Comparison of ENCODE assay signal across 12 cellular contexts in the genomic region with DNA sequence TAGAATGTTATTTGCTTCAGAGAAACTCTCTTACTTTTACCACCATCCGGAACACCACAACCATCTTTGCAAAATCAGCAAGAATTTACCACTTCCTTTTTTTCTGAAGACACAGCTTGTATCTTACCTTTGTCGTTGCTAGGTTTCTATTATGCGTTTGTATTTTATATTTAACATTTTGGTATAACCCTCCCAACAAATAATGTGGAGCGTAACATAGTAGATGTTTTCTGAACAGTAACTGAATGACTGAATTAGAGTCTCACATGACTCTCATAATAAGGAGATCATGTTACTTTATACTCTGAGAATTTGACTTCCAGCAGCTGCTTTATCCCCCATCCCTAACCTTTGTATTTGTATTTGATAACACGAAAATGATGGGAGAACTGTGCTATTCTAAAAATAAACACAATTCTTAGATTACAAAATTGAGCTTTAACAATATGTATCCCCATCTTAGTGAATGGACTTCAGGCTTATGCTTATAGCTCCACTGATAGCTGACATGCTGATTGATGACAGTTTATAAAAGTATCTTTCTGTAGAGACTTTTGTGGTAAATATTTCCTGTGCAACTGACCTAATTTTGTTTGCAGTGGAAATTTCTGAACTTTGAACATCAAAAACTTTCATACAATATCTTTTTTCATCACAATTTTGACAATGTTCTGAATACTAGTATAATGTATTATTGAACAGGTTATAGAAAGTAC. TPM values are rescaled to one million over a fixed set of nuclear protein-coding genes. Genes with fewer than 3 reads are reported as not detected.
DNase-seq lines count a peak whose midpoint lies in the region; ATAC-seq and TF ChIP-seq lines count a peak whose summit lies in the region.
"Had no signal": no experiment of that assay in that cellular context is flagged by ENCODE, and none has a peak within 500 bp of the region (broad histone marks: within the 10 kb centered on the region; RNA-seq: fewer than 3 reads in every experiment).

No MANE protein-coding gene starts in this region.

- H3K9ac ChIP-seq in SU-DHL-6 (ENCODE audit: low read length) (0 out of 2 replicates have a peak overlapping the region, but pooled peaks have one; percentile 4), mucosa of rectum (ENCODE audit: low read depth in 1 of 2, low read length in 2 of 2) (no peak overlapping the region), PC-3 (ENCODE audit: low read length) (no peak overlapping the region)

- DNase-seq in DMS153 treated with DMSO at 0.1 percent for 48 hours (lab: John Stamatoyannopoulos, UW; ENCODE audit: unreplicated experiment) (no peak), NCI-H1048 (lab: John Stamatoyannopoulos, UW) (no peak), PC-3 (no peak)
- DNase-seq: activated CD4-positive, alpha-beta T cell treated with anti-CD3 and anti-CD28 coated beads, Interleukin-2, amount 50 U/mL, for 1 hour had no signal

- H3K4me1 ChIP-seq in mucosa of rectum (ENCODE audit: control insufficient read depth in 2 of 2, insufficient read depth in 2 of 2, low read length in 2 of 2), result no peaks in the 10 kb centered on the region
- no peaks in the 10 kb centered on the region for H3K4me1 ChIP-seq in PC-3 (ENCODE audit: insufficient read depth, low read length)

- peak; percentile 63 for ATAC-seq in GM18511 (IDR thresholded peaks at IDR 0.05; ENCODE audit: unreplicated experiment)
- ATAC-seq in HG03175 (IDR thresholded peaks at IDR 0.05; ENCODE audit: unreplicated experiment), result peak; percentile 85
- no peak for ATAC-seq in PC-3
- no peak for ATAC-seq in HG03045 (IDR thresholded peaks at IDR 0.05; ENCODE audit: unreplicated experiment)

- H4K20me1 ChIP-seq in SU-DHL-6 (ENCODE audit: low read depth, low read length) (no peaks in the 10 kb centered on the region), PC-3 (ENCODE audit: low read length) (no peaks in the 10 kb centered on the region)

- H3K4me2 ChIP-seq in SU-DHL-6 (ENCODE audit: low read depth, low read length, poor library complexity, severe bottlenecking), result peak overlapping the region; percentile 64
- H3K4me2 ChIP-seq in PC-3 (ENCODE audit: low read length), result no peak overlapping the region

- H3K9me3 ChIP-seq in SU-DHL-6 (ENCODE audit: insufficient read depth, low read length) (no peaks in the 10 kb centered on the region), mucosa of rectum (ENCODE audit: control insufficient read depth in 2 of 2, low read length in 2 of 2) (no peaks in the 10 kb centered on the region), PC-3 (ENCODE audit: low read length) (no peaks in the 10 kb centered on the region)

- no peaks in the 10 kb centered on the region for H3K9me2 ChIP-seq in SU-DHL-6 (replicated peaks; ENCODE audit: insufficient read depth, low read length)
- no peaks in the 10 kb centered on the region for H3K9me2 ChIP-seq in PC-3 (replicated peaks; ENCODE audit: low read length)

- no TSS peak for BruUV-seq in PC-3 (replicated peaks; lab: Mats Ljungman, UMichigan)

- intact Hi-C loops in PC-3 (cut with micrococcal nuclease), result no loop called here

- peak overlapping the region; percentile 17 for H3K4me3 ChIP-seq in SU-DHL-6 (ENCODE audit: insufficient read depth, low read length, poor library complexity, severe bottlenecking)
- H3K4me3 ChIP-seq in mucosa of rectum (ENCODE audit: low read length in 2 of 2), result no peak overlapping the region
- no peak overlapping the region for H3K4me3 ChIP-seq in PC-3 (ENCODE audit: low read length)
- H3K4me3 ChIP-seq: skin epidermis had no signal

- H2AFZ ChIP-seq in SU-DHL-6 (ENCODE audit: low read depth, low read length, severe bottlenecking) (no peak overlapping the region), PC-3 (ENCODE audit: low read length) (no peak overlapping the region)

- 0 out of 2 replicates have a peak, but pooled peaks cover 6% of the 10 kb centered on the region for H3F3A ChIP-seq in SU-DHL-6 (ENCODE audit: insufficient read depth)
- H3F3A ChIP-seq in PC-3 (ENCODE audit: low read length, unreplicated experiment), result no peaks in the 10 kb centered on the region

- CTCF ChIA-PET in PC-3 (lab: Charles Lee), result no interaction called here

- H3K36me3 ChIP-seq in SU-DHL-6 (ENCODE audit: low read length) (no peaks in the 10 kb centered on the region), mucosa of rectum (ENCODE audit: control insufficient read depth in 2 of 2, insufficient read depth in 2 of 2, low read length in 2 of 2) (no peaks in the 10 kb centered on the region), PC-3 (ENCODE audit: low read depth, low read length) (no peaks in the 10 kb centered on the region)

- POLR2A ChIA-PET in PC-3 (lab: Charles Lee; ENCODE audit: unreplicated experiment), result no interaction called here

- H3K79me2 ChIP-seq in SU-DHL-6 (ENCODE audit: insufficient read depth, low read length), result no peaks in the 10 kb centered on the region
- no peaks in the 10 kb centered on the region for H3K79me2 ChIP-seq in PC-3 (ENCODE audit: low read length)

- peak overlapping the region; percentile 75 for H3K27ac ChIP-seq in SU-DHL-6 (ENCODE audit: low read depth, low read length)
- peak overlapping the region; percentile 47 to 48 for H3K27ac ChIP-seq in mucosa of rectum (ENCODE audit: low read depth in 2 of 2, low read length in 2 of 2)
- H3K27ac ChIP-seq in PC-3 (ENCODE audit: low read length), result no peak overlapping the region

- no peaks in the 10 kb centered on the region for H3K27me3 ChIP-seq in SU-DHL-6 (ENCODE audit: low read length)
- no peaks in the 10 kb centered on the region for H3K27me3 ChIP-seq in mucosa of rectum (ENCODE audit: control insufficient read depth in 2 of 2, insufficient read depth in 2 of 2, low read length in 2 of 2)
- no peaks in the 10 kb centered on the region for H3K27me3 ChIP-seq in PC-3 (ENCODE audit: low read length)

- TF ChIP-seq CTCF in SU-DHL-6 (IDR thresholded peaks at IDR 0.05; ENCODE audit: insufficient read depth, low read length, poor library complexity, severe bottlenecking) (no peak), PC-3 (conservative IDR thresholded peaks at IDR 0.05; ENCODE audit: low read depth, low read length) (no peak)

RNA-seq across cellular contexts. Expression of a gene that starts 7.9 kb away (rescaled TPM):
- total RNA-seq in PC-3 (2014; rRNA removed), result not detected in 2 replicates
- total RNA-seq: bronchial epithelial cell, fibroblast of villous mesenchyme had no signal

RNA-seq across cellular contexts. Expression of a gene that starts 53.9 kb away (rescaled TPM):
- 2.9 and 3.3 TPM in 2 replicates for total RNA-seq in PC-3 (2014; rRNA removed)

Comparison
In these comparisons a context has a peak if more than half of its experiments do, and no peak if none do; other contexts are left out.
1. ATAC-seq: peak in GM18511 (single experiment) and HG03175 (single experiment); none in PC-3 (single experiment) and HG03045 (single experiment).